In the genomic region with DNA sequence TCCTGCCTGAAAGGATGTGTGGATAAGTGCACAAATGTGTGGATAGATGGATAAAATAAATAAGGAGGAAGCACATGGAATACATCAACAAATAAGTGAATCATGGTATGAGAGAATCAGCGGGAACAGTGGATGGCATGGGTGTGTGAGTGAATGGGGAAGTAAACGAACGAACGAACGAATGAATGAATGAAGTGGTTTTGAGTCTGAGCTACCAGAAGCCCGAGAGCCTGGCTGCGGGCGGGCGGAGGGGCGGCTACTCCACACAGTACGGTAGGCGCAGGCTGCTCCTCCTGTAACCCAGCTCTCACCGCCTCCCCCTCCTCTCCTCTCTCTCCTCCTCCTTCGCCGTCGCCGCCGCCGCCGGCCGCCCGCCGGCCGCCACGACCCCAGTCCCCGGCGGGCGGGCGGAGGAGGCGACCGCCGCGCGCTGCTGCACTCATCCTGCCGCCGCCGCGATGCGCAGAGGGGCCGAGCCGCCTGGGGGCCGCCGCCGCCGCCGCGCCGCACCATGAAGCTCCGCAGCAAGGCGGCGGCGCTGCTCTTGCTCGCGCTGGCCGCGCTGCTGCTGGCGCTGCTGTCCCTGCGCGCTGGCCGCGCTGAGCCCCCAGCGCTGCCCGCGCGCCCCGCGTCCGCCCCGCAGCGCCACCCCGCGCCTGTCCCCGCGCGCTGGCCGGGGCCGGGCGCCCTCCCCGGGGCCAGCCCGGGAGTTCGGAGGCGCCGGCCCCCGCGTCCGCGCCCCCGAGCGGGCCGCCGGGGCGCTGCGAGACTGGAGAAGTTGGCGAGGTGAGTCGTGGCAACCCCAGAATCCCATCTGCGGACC, we compare ENCODE assay signal across 8 cellular contexts. TPM values are rescaled to one million over a fixed set of nuclear protein-coding genes. Genes with fewer than 3 reads are reported as not detected.
DNase-seq lines count a peak whose midpoint lies in the region; ATAC-seq, FAIRE-seq and TF ChIP-seq lines count a peak whose summit lies in the region.

A gene with protein sequence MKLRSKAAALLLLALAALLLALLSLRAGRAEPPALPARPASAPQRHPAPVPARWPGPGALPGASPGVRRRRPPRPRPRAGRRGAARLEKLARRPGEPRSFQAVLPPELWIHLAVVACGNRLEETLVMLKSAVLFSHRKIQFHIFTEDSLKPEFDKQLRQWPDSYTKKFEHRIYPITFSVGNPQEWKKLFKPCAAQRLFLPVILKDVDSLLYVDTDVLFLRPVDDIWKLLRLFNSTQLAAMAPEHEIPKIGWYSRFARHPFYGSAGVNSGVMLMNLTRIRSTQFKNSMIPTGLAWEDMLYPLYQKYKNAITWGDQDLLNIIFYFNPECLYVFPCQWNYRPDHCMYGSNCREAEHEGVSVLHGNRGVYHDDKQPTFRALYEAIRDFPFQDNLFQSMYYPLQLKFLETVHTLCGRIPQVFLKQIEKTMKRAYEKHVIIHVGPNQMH (plus strand): TSS at position 324 of the 823 bp plus-strand sequence. CDS start 188 bp downstream, at position 512.

- FAIRE-seq in keratinocyte (lab: Jason Lieb, UNC) = peak; percentile 32

- H3K27me3 ChIP-seq in keratinocyte (ENCODE audit: control insufficient read depth, extremely low read depth, insufficient read depth, low read length) = no peaks in the 10 kb centered on the region
- H3K27me3 ChIP-seq in smooth muscle cell (ENCODE audit: low read depth) = no peaks in the 10 kb centered on the region

- H3K4me3 ChIP-seq in keratinocyte (ENCODE audit: control insufficient read depth in 2 of 3, extremely low read depth in 1 of 3, insufficient read depth in 2 of 3, low read depth in 1 of 3, low read length in 3 of 3) = peak within 1 kb of the TSS; percentile 42 to 72 (median 61)
- peak within 1 kb of the TSS; percentile 84 for H3K4me3 ChIP-seq in smooth muscle cell

- H3K4me1 ChIP-seq in keratinocyte (ENCODE audit: control insufficient read depth, extremely low read depth, insufficient read depth, low read length) = peaks cover 30% of the 10 kb centered on the region
- peaks cover 34% of the 10 kb centered on the region for H3K4me1 ChIP-seq in smooth muscle cell (ENCODE audit: low read depth)

- DNase-seq in C1 segment of cervical spinal cord (lab: John Stamatoyannopoulos, UW) (peak in 12 of 14 donors; percentile 8 to 80 (median 46)), GM20000 (ENCODE audit: low spot score) (peak; percentile 77), M059J (ENCODE audit: low read depth) (peak; percentile 53), T follicular helper cell (ENCODE audit: low read depth) (peak; percentile 1), cerebellar cortex (ENCODE audit: low spot score) (peak; percentile 62), keratinocyte (ENCODE audit: low read depth, low spot score) (no peak), smooth muscle cell (lab: John Stamatoyannopoulos, UW; ENCODE audit: unreplicated experiment) (peak; percentile 33)

- no peaks in the 10 kb centered on the region for H4K20me1 ChIP-seq in keratinocyte (ENCODE audit: control insufficient read depth, extremely low read depth, insufficient read depth, low read length)
- H4K20me1 ChIP-seq in smooth muscle cell (ENCODE audit: low read depth) = no peaks in the 10 kb centered on the region

- dilution Hi-C loops in keratinocyte (cut with MboI; ENCODE audit: extremely low pct_ligation_motif_present, low sequenced_read_pairs) = no loop called here

- H3K9me3 ChIP-seq in keratinocyte (ENCODE audit: control insufficient read depth, low read depth, low read length) = no peaks in the 10 kb centered on the region
- H3K9me3 ChIP-seq in smooth muscle cell (replicated peaks; ENCODE audit: low read depth) = no peaks in the 10 kb centered on the region

- WGBS in smooth muscle cell (ENCODE audit: low lambda C conversion rate) = under 1% methylated on average over 73 of the region's 96 CpGs

- peaks cover 28% of the 10 kb centered on the region for H3F3A ChIP-seq in smooth muscle cell (ENCODE audit: low read depth)

- H3K9ac ChIP-seq in keratinocyte (ENCODE audit: control insufficient read depth, extremely low read depth, insufficient read depth, low read length) (peak within 1 kb of the TSS; percentile 59), smooth muscle cell (ENCODE audit: low read depth) (peak within 1 kb of the TSS; percentile 65)

- no peak for TF ChIP-seq CTCF in GM20000 (IDR thresholded peaks at IDR 0.05; ENCODE audit: extremely low read depth, missing control alignments)
- no peak for TF ChIP-seq CTCF in keratinocyte (optimal IDR thresholded peaks at IDR 0.05 in 1 of 3, IDR thresholded peaks at IDR 0.05 in 1 of 3, conservative IDR thresholded peaks at IDR 0.05 in 1 of 3; ENCODE audit: extremely low read depth in 1 of 3, insufficient read depth in 2 of 3, low read length in 3 of 3)
- no peak for TF ChIP-seq CTCF in smooth muscle cell (IDR thresholded peaks at IDR 0.05; ENCODE audit: borderline replicate concordance, insufficient read depth, poor library complexity, severe bottlenecking)

- no peaks in the 10 kb centered on the region for H3K9me1 ChIP-seq in keratinocyte (ENCODE audit: control insufficient read depth, extremely low read depth, insufficient read depth, low read length)

- no peak for ATAC-seq in GM21717 (IDR thresholded peaks at IDR 0.05; ENCODE audit: unreplicated experiment)

- no peaks in the 10 kb centered on the region for H3K79me2 ChIP-seq in keratinocyte (ENCODE audit: control insufficient read depth, insufficient read depth, low read length)
- H3K79me2 ChIP-seq in smooth muscle cell (ENCODE audit: low read depth) = no peaks in the 10 kb centered on the region

- H3K36me3 ChIP-seq in keratinocyte (ENCODE audit: control insufficient read depth in 2 of 2, extremely low read depth in 1 of 2, insufficient read depth in 2 of 2, low read length in 2 of 2) = no peaks in the 10 kb centered on the region
- H3K36me3 ChIP-seq in smooth muscle cell (ENCODE audit: low read depth) = no peaks in the 10 kb centered on the region

- peak within 1 kb of the TSS; percentile 32 for H3K27ac ChIP-seq in keratinocyte (ENCODE audit: control insufficient read depth, insufficient read depth, low read length)
- peak within 1 kb of the TSS; percentile 81 for H3K27ac ChIP-seq in smooth muscle cell (ENCODE audit: low read depth)

- peak within 1 kb of the TSS; percentile 88 for H2AFZ ChIP-seq in keratinocyte (ENCODE audit: control insufficient read depth, low read length)
- H2AFZ ChIP-seq in smooth muscle cell (ENCODE audit: low read depth) = peak within 1 kb of the TSS; percentile 98

- H3K4me2 ChIP-seq in keratinocyte (ENCODE audit: control insufficient read depth, extremely low read depth, insufficient read depth, low read depth, low read length) (peak within 1 kb of the TSS; percentile 96), smooth muscle cell (peak within 1 kb of the TSS; percentile 100)

RNA-seq across cellular contexts. Expression of the gene that starts here (rescaled TPM):
- 2.3 and 7.7 TPM in 2 replicates for total RNA-seq in M059J (2014; rRNA removed; shearing (Covaris generic))
- 0.91 to 2.0 TPM (median 1.4 TPM) in 3 replicates for polyA plus RNA-seq in keratinocyte
- not detected for polyA plus RNA-seq in keratinocyte (2011; ENCODE audit: low read depth)
- 1.1 and 1.6 TPM in 2 replicates for polyA plus RNA-seq in keratinocyte (2011; cell fraction: cytosol; rRNA removed)
- polyA plus RNA-seq in keratinocyte (2011; cell fraction: nucleus; rRNA removed) = 1.00 and 1.0 TPM in 2 replicates
- polyA plus RNA-seq in keratinocyte (2012; ENCODE audit: low replicate concordance) = 0.16 and 1.5 TPM in 2 replicates
- 3.2 to 5.0 TPM (median 4.6 TPM) in 3 replicates for polyA minus RNA-seq in keratinocyte
- polyA minus RNA-seq in keratinocyte (2011; cell fraction: cytosol; rRNA and poly(A)+ RNA removed) = 5.9 TPM
- 1.4 and 1.9 TPM in 2 replicates for polyA minus RNA-seq in keratinocyte (2011; cell fraction: nucleus; rRNA and poly(A)+ RNA removed)
- total RNA-seq in smooth muscle cell = 16.9 and 17.0 TPM in 2 replicates
- polyA plus RNA-seq in smooth muscle cell = 17.2 and 19.0 TPM in 2 replicates
